ENCODE assay signal across 10 cellular contexts in genomic region chr11:128796275-128796674, GRCh38.
DNase-seq lines count a peak whose midpoint lies in the region; ATAC-seq, FAIRE-seq and TF ChIP-seq lines count a peak whose summit lies in the region.
"Had no signal": no experiment of that assay in that cellular context is flagged by ENCODE, and none has a peak within 500 bp of the region (broad histone marks: within the 10 kb centered on the region; RNA-seq: fewer than 3 reads in every experiment).

No MANE protein-coding gene starts in this region.

- CTCF ChIA-PET in CD4-positive, alpha-beta T cell (lab: Charles Lee) = interaction anchor here (1.1 kb wide), 1 partner anchor 35 kb away, joined by 4 read pairs; no protein-coding TSS in a partner anchor
- CTCF ChIA-PET in activated B cell treated with CpG ODN at 0.5 μM for 24 hours (lab: Charles Lee) = no interaction called here

- peaks cover 0 to 92% (median 5%) of the 10 kb centered on the region in 9 donors for H3K36me3 ChIP-seq in heart right ventricle
- H3K36me3 ChIP-seq in lower lobe of right lung = peaks cover 61% of the 10 kb centered on the region

- 94 to 100% methylated on average over 2 of the region's 2 CpGs for WGBS in heart right ventricle, 2 donors

- H3K4me1 ChIP-seq in heart right ventricle (peaks cover 0 to 4% (median 0%) of the 10 kb centered on the region in 9 donors), lower lobe of right lung (no peaks in the 10 kb centered on the region)

- TF ChIP-seq CTCF in CD4-positive, alpha-beta T cell (IDR thresholded peaks at IDR 0.05) = no peak
- TF ChIP-seq CTCF in activated B cell treated with CpG ODN at 0.5 μM for 24 hours (IDR thresholded peaks at IDR 0.05) (no peak), heart right ventricle (IDR thresholded peaks at IDR 0.05) (no peak), lower lobe of right lung (IDR thresholded peaks at IDR 0.05) (no peak)

- no peak overlapping the region for H3K4me3 ChIP-seq in heart right ventricle
- no peak overlapping the region for H3K4me3 ChIP-seq in lower lobe of right lung

- H3K9me3 ChIP-seq in CD4-positive, alpha-beta T cell (ENCODE audit: control insufficient read depth, low read length) = no peaks in the 10 kb centered on the region
- H3K9me3 ChIP-seq in heart right ventricle (no peaks in the 10 kb centered on the region), lower lobe of right lung (no peaks in the 10 kb centered on the region)

- H3K27me3 ChIP-seq in CD4-positive, alpha-beta T cell (ENCODE audit: control insufficient read depth, insufficient read depth, low read length) = no peaks in the 10 kb centered on the region
- H3K27me3 ChIP-seq in heart right ventricle = no peaks in the 10 kb centered on the region
- no peaks in the 10 kb centered on the region for H3K27me3 ChIP-seq in lower lobe of right lung (ENCODE audit: low read depth)

- no peaks in the 10 kb centered on the region for H3K9me3 Mint-ChIP-seq in CD4-positive, alpha-beta T cell
- H3K9me3 Mint-ChIP-seq in activated B cell treated with CpG ODN at 0.5 μM for 24 hours = no peaks in the 10 kb centered on the region

- H3K27ac ChIP-seq in CD4-positive, alpha-beta T cell (ENCODE audit: low read depth, low read length) = no peak overlapping the region
- H3K27ac ChIP-seq in heart right ventricle = no peak overlapping the region
- H3K27ac ChIP-seq in lower lobe of right lung = no peak overlapping the region

- FAIRE-seq in GM19239 (lab: Jason Lieb, UNC) = peak; percentile 83
- FAIRE-seq: colon had no signal

- ATAC-seq in CD4-positive, alpha-beta T cell (ENCODE audit: poor library complexity) = peak; percentile 52
- ATAC-seq in HG02970 (IDR thresholded peaks at IDR 0.05; ENCODE audit: low FRiP score, unreplicated experiment) (peak; percentile 86), activated B cell treated with CpG ODN at 0.5 μM for 24 hours (ENCODE audit: low read depth) (peak; percentile 89), heart right ventricle (no peak), lower lobe of right lung (no peak)
- ATAC-seq: left lobe of liver had no signal

- no peaks in the 10 kb centered on the region for H3K27me3 Mint-ChIP-seq in CD4-positive, alpha-beta T cell
- H3K27me3 Mint-ChIP-seq in activated B cell treated with CpG ODN at 0.5 μM for 24 hours = no peaks in the 10 kb centered on the region

- no peak for DNase-seq in CD4-positive, alpha-beta T cell
- DNase-seq in GM19239 (ENCODE audit: insufficient read length, low spot score) (peak; percentile 46), activated B cell treated with CpG ODN at 0.5 μM for 24 hours (no peak), head of caudate nucleus (no peak), NCI-H1694 treated with DMSO at 0.1 percent for 48 hours (lab: John Stamatoyannopoulos, UW) (no peak), heart right ventricle (no peak), lower lobe of right lung (no peak)

- no peak overlapping the region for H3K4me3 Mint-ChIP-seq in CD4-positive, alpha-beta T cell
- peak overlapping the region; percentile 24 for H3K4me3 Mint-ChIP-seq in activated B cell treated with CpG ODN at 0.5 μM for 24 hours

- peaks cover 94% of the 10 kb centered on the region for H3K36me3 Mint-ChIP-seq in CD4-positive, alpha-beta T cell (ENCODE audit: low read depth)
- peaks cover 88% of the 10 kb centered on the region for H3K36me3 Mint-ChIP-seq in activated B cell treated with CpG ODN at 0.5 μM for 24 hours (ENCODE audit: low read depth)

- H3K27ac Mint-ChIP-seq in CD4-positive, alpha-beta T cell = peak overlapping the region; percentile 66
- H3K27ac Mint-ChIP-seq in activated B cell treated with CpG ODN at 0.5 μM for 24 hours = peak overlapping the region; percentile 64

- intact Hi-C loops in CD4-positive, alpha-beta T cell (cut with DNase I, micrococcal nuclease) = no loop called here
- intact Hi-C loops in activated B cell treated with CpG ODN at 0.5 μM for 24 hours (cut with micrococcal nuclease) (loop anchor here (2.0 to 5.0 kb wide), 2 partner anchors 17 to 36 kb away; no protein-coding TSS in a partner anchor), head of caudate nucleus (cut with DNase I) (no loop called here), heart right ventricle (cut with DNase I) (no loop called here), lower lobe of right lung (cut with DNase I) (no loop called here)

- peaks cover 42% of the 10 kb centered on the region for H3K4me1 Mint-ChIP-seq in CD4-positive, alpha-beta T cell (ENCODE audit: low read depth)
- H3K4me1 Mint-ChIP-seq in activated B cell treated with CpG ODN at 0.5 μM for 24 hours = peaks cover 37% of the 10 kb centered on the region

- POLR2A ChIA-PET in CD4-positive, alpha-beta T cell (lab: Charles Lee) = interaction anchor here (1.0 kb wide), 1 partner anchor 14 kb away, joined by 4 read pairs; no protein-coding TSS in a partner anchor
- POLR2A ChIA-PET in activated B cell treated with CpG ODN at 0.5 μM for 24 hours (lab: Charles Lee) = interaction anchor here (1.1 kb wide), 1 partner anchor 35 kb away, joined by 3 read pairs; no protein-coding TSS in a partner anchor

Comparison
In these comparisons a context has a peak if more than half of its experiments do, and no peak if none do; other contexts are left out.
1. ATAC-seq: peak in CD4-positive, alpha-beta T cell (single experiment), HG02970 (single experiment) and activated B cell treated with CpG ODN at 0.5 μM for 24 hours (single experiment); none in heart right ventricle (0 of 8) and lower lobe of right lung (0 of 2).